ENCODE assay signal across 14 cellular contexts in genomic region chr11:70323811-70324210, GRCh38. TPM values are rescaled to one million over a fixed set of nuclear protein-coding genes. Genes with fewer than 3 reads are reported as not detected.
DNase-seq lines count a peak whose midpoint lies in the region; ATAC-seq, FAIRE-seq and TF ChIP-seq lines count a peak whose summit lies in the region.
"Had no signal": no experiment of that assay in that cellular context is flagged by ENCODE, and none has a peak within 500 bp of the region (broad histone marks: within the 10 kb centered on the region; RNA-seq: fewer than 3 reads in every experiment).

No MANE protein-coding gene starts in this region.

- POLR2A ChIA-PET in HepG2 (lab: Yijun Ruan, JAX) = no interaction called here

- no peak for DNase-seq in right lobe of liver
- no peak for DNase-seq in HepG2 (ENCODE audit: low spot score)
- DNase-seq in bronchial epithelial cell (ENCODE audit: low read depth) = peak; percentile 32
- peak; percentile 47 for DNase-seq in medulla oblongata (ENCODE audit: extremely low spot score)
- peak in 1 of 2 donors; percentile 37 for DNase-seq in upper lobe of left lung
- DNase-seq in SW 1271 (lab: John Stamatoyannopoulos, UW) = no peak
- DNase-seq in MG63 = no peak
- DNase-seq: activated CD4-positive, alpha-beta T cell treated with anti-CD3 and anti-CD28 coated beads, Interleukin-2, amount 50 U/mL, for 48 hours; aorta; naive thymus-derived CD8-positive, alpha-beta T cell; NCI-H2171 treated with DMSO at 0.1 percent for 48 hours; Right ventricle myocardium superior had no signal

- CTCF ChIA-PET in HepG2 (lab: Yijun Ruan, JAX; ENCODE audit: low intra/inter-chr PET ratio, low total read pairs) = no interaction called here

- no peak overlapping the region for H3K9ac ChIP-seq in HepG2 (ENCODE audit: insufficient read depth, low read depth, low read length)

- H3K36me3 ChIP-seq in right lobe of liver = peaks cover 0 to 15% (median 0%) of the 10 kb centered on the region in 4 donors
- peaks cover 19 to 67% of the 10 kb centered on the region in 2 experiments for H3K36me3 ChIP-seq in HepG2 (replicated peaks in 1 of 2; ENCODE audit: control insufficient read depth in 1 of 2, insufficient read depth in 2 of 2, low read length in 2 of 2)
- H3K36me3 ChIP-seq in bronchial epithelial cell (ENCODE audit: control insufficient read depth, insufficient read depth, low read length) = peaks cover 9% of the 10 kb centered on the region
- H3K36me3 ChIP-seq in upper lobe of left lung = peaks cover 0 to 61% (median 15%) of the 10 kb centered on the region in 4 donors
- peaks cover 46% of the 10 kb centered on the region for H3K36me3 ChIP-seq in MG63

- H3K4me1 ChIP-seq in right lobe of liver (peaks cover 0 to 17% (median 8%) of the 10 kb centered on the region in 4 donors), HepG2 (ENCODE audit: insufficient read depth, low read length) (no peaks in the 10 kb centered on the region), upper lobe of left lung (peaks cover 23 to 49% (median 43%) of the 10 kb centered on the region in 4 donors)

- intact Hi-C loops in right lobe of liver (cut with DNase I) (no loop called here), HepG2 (cut with micrococcal nuclease; ENCODE audit: unreplicated experiment) (no loop called here)

- TF ChIP-seq CTCF in right lobe of liver (IDR thresholded peaks at IDR 0.05) = no peak
- no peak for TF ChIP-seq CTCF in HepG2 (CRISPR knock-in tag; IDR thresholded peaks at IDR 0.05)
- TF ChIP-seq CTCF in bronchial epithelial cell (IDR thresholded peaks at IDR 0.05; ENCODE audit: insufficient read depth, low read length, severe bottlenecking) = no peak
- TF ChIP-seq CTCF in upper lobe of left lung (IDR thresholded peaks at IDR 0.05) = no peak

- in situ Hi-C loops in HepG2 (cut with HindIII; ENCODE audit: extremely low pct_ligation_motif_present, low pct_unique_long_range_greater_than_20kb) = no loop called here

- H3K27ac ChIP-seq in right lobe of liver (no peak overlapping the region), HepG2 (ENCODE audit: extremely low read length, insufficient read depth, low read length) (no peak overlapping the region), upper lobe of left lung (peak overlapping the region; percentile 23 to 59 (median 46))
- H3K27ac ChIP-seq: C4-2B had no signal

- H4K20me1 ChIP-seq in HepG2 (ENCODE audit: insufficient read depth, low read length) = 0 out of 2 replicates have a peak, but pooled peaks cover 2% of the 10 kb centered on the region

- TF ChIP-seq RAD21 in HepG2 (CRISPR knock-in tag; IDR thresholded peaks at IDR 0.05) = no peak

- BruUV-seq in HepG2 (replicated peaks; lab: Mats Ljungman, UMichigan) = no TSS peak

- no peaks in the 10 kb centered on the region for H3K79me2 ChIP-seq in HepG2 (ENCODE audit: insufficient read depth, low read length)

- WGBS in right lobe of liver (ENCODE audit: insufficient coverage, low coverage, low lambda C conversion rate, missing lambda C conversion rate) = no CpG with 5 or more reads among the region's 1 CpG
- 92% methylated on average over 1 of the region's 1 CpG for WGBS in HepG2 (ENCODE audit: low lambda C conversion rate)
- WGBS in upper lobe of left lung, 2 donors = 83 to 85% methylated on average over 1 of the region's 1 CpG

- FAIRE-seq in HepG2 (lab: Jason Lieb, UNC) = no peak
- no peak for FAIRE-seq in bronchial epithelial cell (lab: Jason Lieb, UNC)

- ATAC-seq in right lobe of liver (peak in 3 of 4 donors; percentile 23 to 34 (median 34)), HepG2 (no peak), upper lobe of left lung (ENCODE audit: low FRiP score in 2 of 2) (peak in 1 of 2 donors; percentile 47), GM19452 (IDR thresholded peaks at IDR 0.05; ENCODE audit: unreplicated experiment) (no peak)
- ATAC-seq: naive thymus-derived CD8-positive, alpha-beta T cell had no signal

- H3K9me3 ChIP-seq in right lobe of liver (no peaks in the 10 kb centered on the region), HepG2 (ENCODE audit: low read length) (no peaks in the 10 kb centered on the region), upper lobe of left lung (no peaks in the 10 kb centered on the region), MG63 (no peaks in the 10 kb centered on the region)

- TF ChIP-seq EP300 in HepG2 (IDR thresholded peaks at IDR 0.05; ENCODE audit: low read depth in 2 of 2, low read length in 2 of 2) (no peak), HepG2 (CRISPR knock-in tag; IDR thresholded peaks at IDR 0.05; ENCODE audit: borderline replicate concordance) (no peak), upper lobe of left lung (IDR thresholded peaks at IDR 0.05) (peak in 1 of 4 donors; percentile 5)

- no peaks in the 10 kb centered on the region for H3K27me3 ChIP-seq in right lobe of liver
- no peaks in the 10 kb centered on the region for H3K27me3 ChIP-seq in HepG2 (ENCODE audit: control insufficient read depth in 1 of 2, insufficient read depth in 2 of 2, low read length in 2 of 2)
- H3K27me3 ChIP-seq in bronchial epithelial cell (ENCODE audit: control insufficient read depth, insufficient read depth, low read length) = no peaks in the 10 kb centered on the region
- no peaks in the 10 kb centered on the region for H3K27me3 ChIP-seq in upper lobe of left lung
- no peaks in the 10 kb centered on the region for H3K27me3 ChIP-seq in MG63

- H3K4me3 ChIP-seq in right lobe of liver (no peak overlapping the region), HepG2 (replicated peaks in 1 of 3; ENCODE audit: insufficient read depth in 1 of 3, low read depth in 2 of 3, low read length in 3 of 3) (no peak overlapping the region), bronchial epithelial cell (ENCODE audit: low read depth, low read length) (no peak overlapping the region), upper lobe of left lung (no peak overlapping the region), MG63 (no peak overlapping the region)

- TF ChIP-seq POLR2A in right lobe of liver (IDR thresholded peaks at IDR 0.05) (no peak), HepG2 (IDR thresholded peaks at IDR 0.05; ENCODE audit: insufficient read depth in 1 of 2, low read depth in 2 of 2, low read length in 2 of 2) (no peak), upper lobe of left lung (IDR thresholded peaks at IDR 0.05) (no peak)

- H2AFZ ChIP-seq in HepG2 (ENCODE audit: low read length) = no peak overlapping the region

- no peak overlapping the region for H3K4me2 ChIP-seq in HepG2 (ENCODE audit: low read depth, low read length)

TF ChIP-seq in HepG2, 621 proteins besides CTCF, POLR2A, EP300 and RAD21 (continues in another document):
- TF ChIP-seq STAT6 (CRISPR knock-in tag; IDR thresholded peaks at IDR 0.05; ENCODE audit: borderline replicate concordance) = no peak
- TF ChIP-seq NFYC (CRISPR knock-in tag; IDR thresholded peaks at IDR 0.05) = no peak
- no peak for TF ChIP-seq ZFYVE20 (CRISPR knock-in tag; IDR thresholded peaks at IDR 0.05; ENCODE audit: borderline replicate concordance, low read depth)

RNA-seq across cellular contexts. Expression of gene PPFIA1, which starts 53.3 kb away (rescaled TPM):
- total RNA-seq in right lobe of liver = 10 to 100 TPM; 21.1 to 27.0 (median 22.7) TPM
- total RNA-seq in HepG2 (2016; rRNA removed; fragmentation: Illumina TruSeq; extraction: Trizol) = 27.3 and 29.9 TPM in 2 replicates
- total RNA-seq in HepG2 (2016; cell fraction: cytosol; rRNA removed; fragmentation: Illumina TruSeq; extraction: Trizol; ENCODE audit: low read depth) = 68.7 and 75.4 TPM in 2 replicates
- 26.9 and 30.3 TPM in 2 replicates for total RNA-seq in HepG2 (2016; cell fraction: insoluble cytoplasmic fraction; rRNA removed; fragmentation: Illumina TruSeq; extraction: Trizol)
- 22.7 and 22.8 TPM in 2 replicates for total RNA-seq in HepG2 (2016; cell fraction: membrane; rRNA removed; fragmentation: Illumina TruSeq; extraction: Trizol)
- 29.3 and 30.4 TPM in 2 replicates for total RNA-seq in HepG2 (2016; cell fraction: nucleus; rRNA removed; fragmentation: Illumina TruSeq; extraction: Trizol)
- polyA plus RNA-seq in HepG2 (2011; rRNA removed) = 45.2 and 48.0 TPM in 2 replicates
- polyA plus RNA-seq in HepG2 (2011; cell fraction: cytosol; rRNA removed) = 32.6 and 45.4 TPM in 2 replicates
- 60.5 and 68.2 TPM in 2 replicates for polyA plus RNA-seq in HepG2 (2011; cell fraction: nucleus; rRNA removed)
- 18.1 and 18.8 TPM in 2 replicates for polyA plus RNA-seq in HepG2 (2012)
- 1.4 and 2.3 TPM in 2 replicates for polyA plus RNA-seq in HepG2 (2016; cell fraction: cytosol; fragmentation: Illumina TruSeq; extraction: Trizol; ENCODE audit: low read depth)
- polyA plus RNA-seq in HepG2 (2016; cell fraction: insoluble cytoplasmic fraction; fragmentation: Illumina TruSeq; extraction: Trizol; ENCODE audit: low read depth) = 18.5 and 22.6 TPM in 2 replicates
- polyA plus RNA-seq in HepG2 (2016; cell fraction: membrane; fragmentation: Illumina TruSeq; extraction: Trizol; ENCODE audit: low read depth) = 5.3 and 7.1 TPM in 2 replicates
- 38.7 and 39.4 TPM in 2 replicates for polyA plus RNA-seq in HepG2 (2016; cell fraction: nucleus; fragmentation: Illumina TruSeq; extraction: Trizol; ENCODE audit: insufficient read depth, low read depth)
- polyA minus RNA-seq in HepG2 (2011; rRNA and poly(A)+ RNA removed; ENCODE audit: low replicate concordance) = 94.3 and 206 TPM in 2 replicates
- 31.2 and 40.4 TPM in 2 replicates for polyA minus RNA-seq in HepG2 (2011; cell fraction: cytosol; rRNA and poly(A)+ RNA removed)
- 59.9 and 69.0 TPM in 2 replicates for polyA minus RNA-seq in HepG2 (2011; cell fraction: nucleus; rRNA and poly(A)+ RNA removed)
- 33.0 and 35.0 TPM in 2 replicates for total RNA-seq in bronchial epithelial cell
- total RNA-seq in upper lobe of left lung = 100 to 1,000 TPM in 3 of 6 donors, 10 to 100 TPM in 3; 53.7 to 164 (median 83.3) TPM
- total RNA-seq in MG63 (2014; rRNA removed; shearing (Covaris generic); ENCODE audit: low replicate concordance) = 19.8 and 26.7 TPM in 2 replicates

Comparison
In these comparisons a context has a peak if more than half of its experiments do, and no peak if none do; other contexts are left out.
1. ATAC-seq: peak in right lobe of liver (3 of 4); none in HepG2 (single experiment) and GM19452 (single experiment).
2. DNase-seq: peak in bronchial epithelial cell (single experiment) and medulla oblongata (single experiment); none in right lobe of liver (0 of 3), HepG2 (single experiment), SW 1271 (0 of 2) and MG63 (single experiment).
3. H3K27ac ChIP-seq: peak in upper lobe of left lung (4 of 4); none in right lobe of liver (0 of 3) and HepG2 (single experiment).